ENCODE assay signal across 8 cellular contexts in genomic region chr19:37078717-37079032, GRCh38. TPM values are rescaled to one million over a fixed set of nuclear protein-coding genes. Genes with fewer than 3 reads are reported as not detected.
A peak's percentile ranks its signal among the peaks of the same experiment; 100 is the strongest.
DNase-seq lines count a peak whose midpoint lies in the region; ATAC-seq and TF ChIP-seq lines count a peak whose summit lies in the region.

No MANE protein-coding gene starts in this region.

- no peak overlapping the region for H4K91ac ChIP-seq in H9 (ENCODE audit: insufficient read length, low read depth, low read length)

- no peak overlapping the region for H3K4ac ChIP-seq in H9 (ENCODE audit: low read depth, low read length)

- DNase-seq in H9: no peak
- DNase-seq in right cardiac atrium: no peak
- DNase-seq in nucleus accumbens (lab: John Stamatoyannopoulos, UW): no peak
- no peak for DNase-seq in globus pallidus (ENCODE audit: low spot score)
- DNase-seq in NCI-H748 (lab: John Stamatoyannopoulos, UW; ENCODE audit: unreplicated experiment): no peak
- no peak for DNase-seq in 8988T

- TF ChIP-seq CTCF in H9 (conservative IDR thresholded peaks at IDR 0.05): no peak
- TF ChIP-seq CTCF in VCaP (conservative IDR thresholded peaks at IDR 0.05): no peak

- no peak overlapping the region for H4K8ac ChIP-seq in H9 (replicated peaks; ENCODE audit: insufficient read length, low read depth, low read length)

- peaks cover 22 to 30% (median 29%) of the 10 kb centered on the region in 3 experiments for H3K36me3 Mint-ChIP-seq in H9 (ENCODE audit: insufficient read depth in 1 of 3, low read depth in 3 of 3)

- H3K4me1 Mint-ChIP-seq in H9: peaks cover 15 to 19% of the 10 kb centered on the region in 2 experiments

- H2AFZ ChIP-seq in H9 (ENCODE audit: low read length): no peak overlapping the region

- peak overlapping the region; percentile 76 for H3K9ac ChIP-seq in H9 (ENCODE audit: extremely low read depth, insufficient read length, low read length)

- no peaks in the 10 kb centered on the region for H3K27me3 ChIP-seq in H9 (ENCODE audit: insufficient read depth, low read length)
- H3K27me3 ChIP-seq in right cardiac atrium (ENCODE audit: control insufficient read depth, insufficient read depth): no peaks in the 10 kb centered on the region

- H3K79me2 ChIP-seq in H9 (ENCODE audit: insufficient read depth, low read length): peaks cover 7% of the 10 kb centered on the region; the same call in 1 of the 2 replicates

- H3K18ac ChIP-seq in H9 (ENCODE audit: insufficient read length, low read depth, low read length): no peak overlapping the region

- H2BK15ac ChIP-seq in H9 (ENCODE audit: low read depth, low read length): no peak overlapping the region

- H3K9me3 Mint-ChIP-seq in H9: peaks cover 54 to 67% of the 10 kb centered on the region in 2 experiments

- H2BK5ac ChIP-seq in H9 (ENCODE audit: insufficient read length, low read length): no peak overlapping the region

- no CpG with 5 or more reads among the region's 7 CpGs for WGBS in H9 (ENCODE audit: extremely low coverage, insufficient read length, low lambda C conversion rate)
- WGBS in right cardiac atrium: under 1% methylated on average over 7 of the region's 7 CpGs

- peak overlapping the region in 2 of 3 experiments; percentile 2 to 92; a peak in 5 of 7 replicates for H3K27ac Mint-ChIP-seq in H9

- ATAC-seq in right cardiac atrium: no peak

- peak overlapping the region; percentile 96 for H3K4me2 ChIP-seq in H9 (ENCODE audit: insufficient read depth, insufficient read length, low read length)

- no peak overlapping the region for H2AK5ac ChIP-seq in H9 (ENCODE audit: insufficient read length, low read length)

- peak overlapping the region; percentile 69 for H3K4me3 ChIP-seq in right cardiac atrium (ENCODE audit: low read length)
- peak overlapping the region; percentile 54 to 81 (median 67) for H3K4me3 ChIP-seq in skin epidermis

- no peak overlapping the region for H3K56ac ChIP-seq in H9 (ENCODE audit: insufficient read length, low read depth, low read length)

- H3K23ac ChIP-seq in H9 (ENCODE audit: insufficient read length, low read depth, low read length): no peak overlapping the region

- H3K9me3 ChIP-seq in H9 (ENCODE audit: control insufficient read depth, low read depth, low read length): peaks cover 5% of the 10 kb centered on the region
- H3K9me3 ChIP-seq in right cardiac atrium (ENCODE audit: control insufficient read depth, low read length): no peaks in the 10 kb centered on the region

- no peaks in the 10 kb centered on the region; the same call in 1 of the 2 replicates for H3K27me3 Mint-ChIP-seq in H9 (ENCODE audit: low read depth)

- peaks cover 7% of the 10 kb centered on the region for H3K23me2 ChIP-seq in H9 (ENCODE audit: insufficient read length, low read depth, low read length, poor library complexity, severe bottlenecking)

- H3T11ph ChIP-seq in H9 (ENCODE audit: low read length): no peak overlapping the region

- peak overlapping the region; percentile 90 to 96 for H3K4me3 Mint-ChIP-seq in H9

- H3K27ac ChIP-seq in H9 (ENCODE audit: insufficient read length, low read depth, low read length) (no peak overlapping the region), VCaP (peak overlapping the region; percentile 89), right cardiac atrium (ENCODE audit: low read length) (peak overlapping the region; percentile 54), skin epidermis (peak overlapping the region in 20 of 21 experiments; percentile 39 to 92 (median 83))

- no peak overlapping the region for H4K5ac ChIP-seq in H9 (ENCODE audit: insufficient read length, low read depth, low read length)

- H3K79me1 ChIP-seq in H9 (ENCODE audit: insufficient read depth, low read depth, low read length, poor library complexity, severe bottlenecking): no peaks in the 10 kb centered on the region

- H3K14ac ChIP-seq in H9 (ENCODE audit: insufficient read depth, low read length): no peak overlapping the region

- H2BK120ac ChIP-seq in H9 (ENCODE audit: low read depth, low read length, poor library complexity, severe bottlenecking): no peak overlapping the region

- no peaks in the 10 kb centered on the region for H4K20me1 ChIP-seq in H9 (ENCODE audit: control insufficient read depth, insufficient read depth, insufficient read length)

- H3K4me1 ChIP-seq in H9 (ENCODE audit: insufficient read depth, low read length): peaks cover 4% of the 10 kb centered on the region; the same call in 1 of the 2 replicates
- H3K4me1 ChIP-seq in right cardiac atrium (ENCODE audit: control insufficient read depth, insufficient read depth, low read length): peaks cover 3% of the 10 kb centered on the region

- intact Hi-C loops in right cardiac atrium (cut with DNase I): no loop called here

- no peak overlapping the region for H2BK12ac ChIP-seq in H9 (ENCODE audit: insufficient read length, low read depth, low read length)

- no peak overlapping the region for H2BK20ac ChIP-seq in H9 (ENCODE audit: low read depth, low read length, poor library complexity, severe bottlenecking)

RNA-seq across cellular contexts. Expression of gene ZNF420, which starts 0.4 kb away (rescaled TPM):
- 9.8 and 12.5 TPM in 2 replicates for total RNA-seq in H9 (2021)
- 10 to 100 TPM in 2 of 4 donors, 1 to 10 TPM in 2; 8.7 to 11.9 (median 9.9) TPM for total RNA-seq in right cardiac atrium
- polyA plus RNA-seq in right cardiac atrium: 4.5 TPM
